In the genomic region with DNA sequence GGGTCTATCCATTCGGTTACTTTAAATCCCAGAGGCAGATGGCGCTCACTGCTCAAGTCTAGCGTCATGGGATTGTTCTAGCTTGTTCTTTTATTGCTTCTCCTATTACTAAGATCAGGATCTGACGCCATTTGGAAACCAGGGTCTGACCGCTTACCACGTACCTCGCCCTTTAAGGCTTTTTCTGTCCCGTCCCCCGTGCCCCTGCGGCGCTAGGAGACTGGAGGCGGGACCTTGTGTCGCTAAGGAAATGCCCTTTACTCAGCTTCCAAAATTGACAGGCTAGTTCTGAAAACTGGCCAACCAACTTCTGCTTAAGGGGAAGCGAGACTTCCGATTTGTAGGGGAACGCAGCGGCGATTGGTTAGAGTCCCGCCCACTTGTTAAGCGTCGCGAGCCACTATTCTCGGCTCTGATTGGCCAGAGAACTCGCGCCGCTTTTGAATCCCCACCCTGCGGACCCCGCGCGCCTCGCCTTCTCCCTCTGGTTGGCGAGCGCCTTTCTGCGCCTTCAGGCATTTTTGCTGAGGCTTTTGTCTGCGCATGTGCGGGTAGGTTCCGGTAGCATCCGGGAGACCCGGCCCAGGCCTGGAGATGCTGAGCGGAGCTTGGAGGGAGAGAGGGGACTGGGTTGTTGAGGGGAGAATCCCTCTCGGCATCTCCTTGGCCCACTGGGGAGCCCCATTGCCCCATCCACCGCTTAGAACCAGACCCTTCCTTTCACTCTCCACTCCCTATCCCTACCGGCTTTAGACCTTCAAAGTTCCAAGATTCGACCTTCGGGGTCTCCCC, we compare ENCODE assay signal across 1 cellular context.
TF ChIP-seq lines count a peak whose summit lies in the region.

No MANE protein-coding gene starts in this region.

TF ChIP-seq in HepG2, 621 proteins besides CTCF, POLR2A, EP300 and RAD21 (continued from another document and continues in another):
- TF ChIP-seq SP1 (IDR thresholded peaks at IDR 0.05) = no peak
- TF ChIP-seq SP1 (CRISPR knock-in tag; IDR thresholded peaks at IDR 0.05) = peak; percentile 78
- TF ChIP-seq, protein P1, sequence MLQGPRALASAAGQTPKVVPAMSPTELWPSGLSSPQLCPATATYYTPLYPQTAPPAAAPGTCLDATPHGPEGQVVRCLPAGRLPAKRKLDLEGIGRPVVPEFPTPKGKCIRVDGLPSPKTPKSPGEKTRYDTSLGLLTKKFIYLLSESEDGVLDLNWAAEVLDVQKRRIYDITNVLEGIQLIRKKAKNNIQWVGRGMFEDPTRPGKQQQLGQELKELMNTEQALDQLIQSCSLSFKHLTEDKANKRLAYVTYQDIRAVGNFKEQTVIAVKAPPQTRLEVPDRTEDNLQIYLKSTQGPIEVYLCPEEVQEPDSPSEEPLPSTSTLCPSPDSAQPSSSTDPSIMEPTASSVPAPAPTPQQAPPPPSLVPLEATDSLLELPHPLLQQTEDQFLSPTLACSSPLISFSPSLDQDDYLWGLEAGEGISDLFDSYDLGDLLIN (CRISPR knock-in tag; IDR thresholded peaks at IDR 0.05; ENCODE audit: borderline replicate concordance) = peak; percentile 88; the same call in 1 of the 2 replicates
- TF ChIP-seq, protein P2, sequence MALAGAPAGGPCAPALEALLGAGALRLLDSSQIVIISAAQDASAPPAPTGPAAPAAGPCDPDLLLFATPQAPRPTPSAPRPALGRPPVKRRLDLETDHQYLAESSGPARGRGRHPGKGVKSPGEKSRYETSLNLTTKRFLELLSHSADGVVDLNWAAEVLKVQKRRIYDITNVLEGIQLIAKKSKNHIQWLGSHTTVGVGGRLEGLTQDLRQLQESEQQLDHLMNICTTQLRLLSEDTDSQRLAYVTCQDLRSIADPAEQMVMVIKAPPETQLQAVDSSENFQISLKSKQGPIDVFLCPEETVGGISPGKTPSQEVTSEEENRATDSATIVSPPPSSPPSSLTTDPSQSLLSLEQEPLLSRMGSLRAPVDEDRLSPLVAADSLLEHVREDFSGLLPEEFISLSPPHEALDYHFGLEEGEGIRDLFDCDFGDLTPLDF (CRISPR knock-in tag; IDR thresholded peaks at IDR 0.05) = peak; percentile 98
- no peak for TF ChIP-seq ZNF773 (CRISPR knock-in tag; IDR thresholded peaks at IDR 0.05; ENCODE audit: borderline replicate concordance)
- TF ChIP-seq HDAC2 (CRISPR knock-in tag; IDR thresholded peaks at IDR 0.05) = peak; percentile 69
- TF ChIP-seq, protein P3, sequence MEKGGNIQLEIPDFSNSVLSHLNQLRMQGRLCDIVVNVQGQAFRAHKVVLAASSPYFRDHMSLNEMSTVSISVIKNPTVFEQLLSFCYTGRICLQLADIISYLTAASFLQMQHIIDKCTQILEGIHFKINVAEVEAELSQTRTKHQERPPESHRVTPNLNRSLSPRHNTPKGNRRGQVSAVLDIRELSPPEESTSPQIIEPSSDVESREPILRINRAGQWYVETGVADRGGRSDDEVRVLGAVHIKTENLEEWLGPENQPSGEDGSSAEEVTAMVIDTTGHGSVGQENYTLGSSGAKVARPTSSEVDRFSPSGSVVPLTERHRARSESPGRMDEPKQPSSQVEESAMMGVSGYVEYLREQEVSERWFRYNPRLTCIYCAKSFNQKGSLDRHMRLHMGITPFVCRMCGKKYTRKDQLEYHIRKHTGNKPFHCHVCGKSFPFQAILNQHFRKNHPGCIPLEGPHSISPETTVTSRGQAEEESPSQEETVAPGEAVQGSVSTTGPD (CRISPR knock-in tag; IDR thresholded peaks at IDR 0.05) = no peak
- no peak for TF ChIP-seq SKI (IDR thresholded peaks at IDR 0.05; ENCODE audit: partially characterized antibody)
- TF ChIP-seq ZBTB3 (CRISPR knock-in tag; IDR thresholded peaks at IDR 0.05; ENCODE audit: borderline replicate concordance, low read depth) = no peak
- TF ChIP-seq RFX3 (CRISPR knock-in tag; IDR thresholded peaks at IDR 0.05) = peak; percentile 83
- TF ChIP-seq, protein P4, sequence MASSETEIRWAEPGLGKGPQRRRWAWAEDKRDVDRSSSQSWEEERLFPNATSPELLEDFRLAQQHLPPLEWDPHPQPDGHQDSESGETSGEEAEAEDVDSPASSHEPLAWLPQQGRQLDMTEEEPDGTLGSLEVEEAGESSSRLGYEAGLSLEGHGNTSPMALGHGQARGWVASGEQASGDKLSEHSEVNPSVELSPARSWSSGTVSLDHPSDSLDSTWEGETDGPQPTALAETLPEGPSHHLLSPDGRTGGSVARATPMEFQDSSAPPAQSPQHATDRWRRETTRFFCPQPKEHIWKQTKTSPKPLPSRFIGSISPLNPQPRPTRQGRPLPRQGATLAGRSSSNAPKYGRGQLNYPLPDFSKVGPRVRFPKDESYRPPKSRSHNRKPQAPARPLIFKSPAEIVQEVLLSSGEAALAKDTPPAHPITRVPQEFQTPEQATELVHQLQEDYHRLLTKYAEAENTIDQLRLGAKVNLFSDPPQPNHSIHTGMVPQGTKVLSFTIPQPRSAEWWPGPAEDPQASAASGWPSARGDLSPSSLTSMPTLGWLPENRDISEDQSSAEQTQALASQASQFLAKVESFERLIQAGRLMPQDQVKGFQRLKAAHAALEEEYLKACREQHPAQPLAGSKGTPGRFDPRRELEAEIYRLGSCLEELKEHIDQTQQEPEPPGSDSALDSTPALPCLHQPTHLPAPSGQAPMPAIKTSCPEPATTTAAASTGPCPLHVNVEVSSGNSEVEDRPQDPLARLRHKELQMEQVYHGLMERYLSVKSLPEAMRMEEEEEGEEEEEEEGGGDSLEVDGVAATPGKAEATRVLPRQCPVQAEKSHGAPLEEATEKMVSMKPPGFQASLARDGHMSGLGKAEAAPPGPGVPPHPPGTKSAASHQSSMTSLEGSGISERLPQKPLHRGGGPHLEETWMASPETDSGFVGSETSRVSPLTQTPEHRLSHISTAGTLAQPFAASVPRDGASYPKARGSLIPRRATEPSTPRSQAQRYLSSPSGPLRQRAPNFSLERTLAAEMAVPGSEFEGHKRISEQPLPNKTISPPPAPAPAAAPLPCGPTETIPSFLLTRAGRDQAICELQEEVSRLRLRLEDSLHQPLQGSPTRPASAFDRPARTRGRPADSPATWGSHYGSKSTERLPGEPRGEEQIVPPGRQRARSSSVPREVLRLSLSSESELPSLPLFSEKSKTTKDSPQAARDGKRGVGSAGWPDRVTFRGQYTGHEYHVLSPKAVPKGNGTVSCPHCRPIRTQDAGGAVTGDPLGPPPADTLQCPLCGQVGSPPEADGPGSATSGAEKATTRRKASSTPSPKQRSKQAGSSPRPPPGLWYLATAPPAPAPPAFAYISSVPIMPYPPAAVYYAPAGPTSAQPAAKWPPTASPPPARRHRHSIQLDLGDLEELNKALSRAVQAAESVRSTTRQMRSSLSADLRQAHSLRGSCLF (CRISPR knock-in tag; IDR thresholded peaks at IDR 0.05; ENCODE audit: borderline replicate concordance) = no peak; the same call in 1 of the 2 replicates
- peak; percentile 97 for TF ChIP-seq NFYC (CRISPR knock-in tag; IDR thresholded peaks at IDR 0.05)
- TF ChIP-seq PCBP1 (IDR thresholded peaks at IDR 0.05; ENCODE audit: borderline replicate concordance, low read depth, low read length) = peak; percentile 84; the same call in 1 of the 2 replicates
- peak; percentile 42 for TF ChIP-seq TAF1 (CRISPR knock-in tag; IDR thresholded peaks at IDR 0.05)
- TF ChIP-seq ZNF652 (CRISPR knock-in tag; IDR thresholded peaks at IDR 0.05; ENCODE audit: borderline replicate concordance, low read depth) = no peak
- TF ChIP-seq KDM5A (IDR thresholded peaks at IDR 0.05; ENCODE audit: borderline replicate concordance, low read length) = peak; percentile 84
- TF ChIP-seq, protein P5, sequence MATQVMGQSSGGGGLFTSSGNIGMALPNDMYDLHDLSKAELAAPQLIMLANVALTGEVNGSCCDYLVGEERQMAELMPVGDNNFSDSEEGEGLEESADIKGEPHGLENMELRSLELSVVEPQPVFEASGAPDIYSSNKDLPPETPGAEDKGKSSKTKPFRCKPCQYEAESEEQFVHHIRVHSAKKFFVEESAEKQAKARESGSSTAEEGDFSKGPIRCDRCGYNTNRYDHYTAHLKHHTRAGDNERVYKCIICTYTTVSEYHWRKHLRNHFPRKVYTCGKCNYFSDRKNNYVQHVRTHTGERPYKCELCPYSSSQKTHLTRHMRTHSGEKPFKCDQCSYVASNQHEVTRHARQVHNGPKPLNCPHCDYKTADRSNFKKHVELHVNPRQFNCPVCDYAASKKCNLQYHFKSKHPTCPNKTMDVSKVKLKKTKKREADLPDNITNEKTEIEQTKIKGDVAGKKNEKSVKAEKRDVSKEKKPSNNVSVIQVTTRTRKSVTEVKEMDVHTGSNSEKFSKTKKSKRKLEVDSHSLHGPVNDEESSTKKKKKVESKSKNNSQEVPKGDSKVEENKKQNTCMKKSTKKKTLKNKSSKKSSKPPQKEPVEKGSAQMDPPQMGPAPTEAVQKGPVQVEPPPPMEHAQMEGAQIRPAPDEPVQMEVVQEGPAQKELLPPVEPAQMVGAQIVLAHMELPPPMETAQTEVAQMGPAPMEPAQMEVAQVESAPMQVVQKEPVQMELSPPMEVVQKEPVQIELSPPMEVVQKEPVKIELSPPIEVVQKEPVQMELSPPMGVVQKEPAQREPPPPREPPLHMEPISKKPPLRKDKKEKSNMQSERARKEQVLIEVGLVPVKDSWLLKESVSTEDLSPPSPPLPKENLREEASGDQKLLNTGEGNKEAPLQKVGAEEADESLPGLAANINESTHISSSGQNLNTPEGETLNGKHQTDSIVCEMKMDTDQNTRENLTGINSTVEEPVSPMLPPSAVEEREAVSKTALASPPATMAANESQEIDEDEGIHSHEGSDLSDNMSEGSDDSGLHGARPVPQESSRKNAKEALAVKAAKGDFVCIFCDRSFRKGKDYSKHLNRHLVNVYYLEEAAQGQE (IDR thresholded peaks at IDR 0.05; ENCODE audit: borderline replicate concordance in 1 of 2, low read depth in 1 of 2, low read length in 2 of 2) = 0 out of 4 replicates have a peak, but pooled peaks of 1 of the 2 experiments have one; percentile 10
- TF ChIP-seq, protein P6, sequence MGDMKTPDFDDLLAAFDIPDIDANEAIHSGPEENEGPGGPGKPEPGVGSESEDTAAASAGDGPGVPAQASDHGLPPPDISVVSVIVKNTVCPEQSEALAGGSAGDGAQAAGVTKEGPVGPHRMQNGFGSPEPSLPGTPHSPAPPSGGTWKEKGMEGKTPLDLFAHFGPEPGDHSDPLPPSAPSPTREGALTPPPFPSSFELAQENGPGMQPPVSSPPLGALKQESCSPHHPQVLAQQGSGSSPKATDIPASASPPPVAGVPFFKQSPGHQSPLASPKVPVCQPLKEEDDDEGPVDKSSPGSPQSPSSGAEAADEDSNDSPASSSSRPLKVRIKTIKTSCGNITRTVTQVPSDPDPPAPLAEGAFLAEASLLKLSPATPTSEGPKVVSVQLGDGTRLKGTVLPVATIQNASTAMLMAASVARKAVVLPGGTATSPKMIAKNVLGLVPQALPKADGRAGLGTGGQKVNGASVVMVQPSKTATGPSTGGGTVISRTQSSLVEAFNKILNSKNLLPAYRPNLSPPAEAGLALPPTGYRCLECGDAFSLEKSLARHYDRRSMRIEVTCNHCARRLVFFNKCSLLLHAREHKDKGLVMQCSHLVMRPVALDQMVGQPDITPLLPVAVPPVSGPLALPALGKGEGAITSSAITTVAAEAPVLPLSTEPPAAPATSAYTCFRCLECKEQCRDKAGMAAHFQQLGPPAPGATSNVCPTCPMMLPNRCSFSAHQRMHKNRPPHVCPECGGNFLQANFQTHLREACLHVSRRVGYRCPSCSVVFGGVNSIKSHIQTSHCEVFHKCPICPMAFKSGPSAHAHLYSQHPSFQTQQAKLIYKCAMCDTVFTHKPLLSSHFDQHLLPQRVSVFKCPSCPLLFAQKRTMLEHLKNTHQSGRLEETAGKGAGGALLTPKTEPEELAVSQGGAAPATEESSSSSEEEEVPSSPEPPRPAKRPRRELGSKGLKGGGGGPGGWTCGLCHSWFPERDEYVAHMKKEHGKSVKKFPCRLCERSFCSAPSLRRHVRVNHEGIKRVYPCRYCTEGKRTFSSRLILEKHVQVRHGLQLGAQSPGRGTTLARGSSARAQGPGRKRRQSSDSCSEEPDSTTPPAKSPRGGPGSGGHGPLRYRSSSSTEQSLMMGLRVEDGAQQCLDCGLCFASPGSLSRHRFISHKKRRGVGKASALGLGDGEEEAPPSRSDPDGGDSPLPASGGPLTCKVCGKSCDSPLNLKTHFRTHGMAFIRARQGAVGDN (CRISPR knock-in tag; IDR thresholded peaks at IDR 0.05) = peak; percentile 92
- TF ChIP-seq, protein P7, sequence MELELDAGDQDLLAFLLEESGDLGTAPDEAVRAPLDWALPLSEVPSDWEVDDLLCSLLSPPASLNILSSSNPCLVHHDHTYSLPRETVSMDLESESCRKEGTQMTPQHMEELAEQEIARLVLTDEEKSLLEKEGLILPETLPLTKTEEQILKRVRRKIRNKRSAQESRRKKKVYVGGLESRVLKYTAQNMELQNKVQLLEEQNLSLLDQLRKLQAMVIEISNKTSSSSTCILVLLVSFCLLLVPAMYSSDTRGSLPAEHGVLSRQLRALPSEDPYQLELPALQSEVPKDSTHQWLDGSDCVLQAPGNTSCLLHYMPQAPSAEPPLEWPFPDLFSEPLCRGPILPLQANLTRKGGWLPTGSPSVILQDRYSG (CRISPR knock-in tag; IDR thresholded peaks at IDR 0.05) = no peak
- no peak for TF ChIP-seq STAG1 (CRISPR knock-in tag; IDR thresholded peaks at IDR 0.05)
- TF ChIP-seq FOXM1 (CRISPR knock-in tag; IDR thresholded peaks at IDR 0.05) = peak; percentile 89
- TF ChIP-seq NFIC (IDR thresholded peaks at IDR 0.05; ENCODE audit: low read length) = no peak
- no peak for TF ChIP-seq MTA1 (CRISPR knock-in tag; IDR thresholded peaks at IDR 0.05; ENCODE audit: borderline replicate concordance)
- peak; percentile 90 for TF ChIP-seq FLYWCH1 (CRISPR knock-in tag; IDR thresholded peaks at IDR 0.05)
- peak; percentile 22 for TF ChIP-seq HNRNPLL (IDR thresholded peaks at IDR 0.05; ENCODE audit: low read depth, low read length, poor library complexity, severe bottlenecking)
- TF ChIP-seq, protein P8, sequence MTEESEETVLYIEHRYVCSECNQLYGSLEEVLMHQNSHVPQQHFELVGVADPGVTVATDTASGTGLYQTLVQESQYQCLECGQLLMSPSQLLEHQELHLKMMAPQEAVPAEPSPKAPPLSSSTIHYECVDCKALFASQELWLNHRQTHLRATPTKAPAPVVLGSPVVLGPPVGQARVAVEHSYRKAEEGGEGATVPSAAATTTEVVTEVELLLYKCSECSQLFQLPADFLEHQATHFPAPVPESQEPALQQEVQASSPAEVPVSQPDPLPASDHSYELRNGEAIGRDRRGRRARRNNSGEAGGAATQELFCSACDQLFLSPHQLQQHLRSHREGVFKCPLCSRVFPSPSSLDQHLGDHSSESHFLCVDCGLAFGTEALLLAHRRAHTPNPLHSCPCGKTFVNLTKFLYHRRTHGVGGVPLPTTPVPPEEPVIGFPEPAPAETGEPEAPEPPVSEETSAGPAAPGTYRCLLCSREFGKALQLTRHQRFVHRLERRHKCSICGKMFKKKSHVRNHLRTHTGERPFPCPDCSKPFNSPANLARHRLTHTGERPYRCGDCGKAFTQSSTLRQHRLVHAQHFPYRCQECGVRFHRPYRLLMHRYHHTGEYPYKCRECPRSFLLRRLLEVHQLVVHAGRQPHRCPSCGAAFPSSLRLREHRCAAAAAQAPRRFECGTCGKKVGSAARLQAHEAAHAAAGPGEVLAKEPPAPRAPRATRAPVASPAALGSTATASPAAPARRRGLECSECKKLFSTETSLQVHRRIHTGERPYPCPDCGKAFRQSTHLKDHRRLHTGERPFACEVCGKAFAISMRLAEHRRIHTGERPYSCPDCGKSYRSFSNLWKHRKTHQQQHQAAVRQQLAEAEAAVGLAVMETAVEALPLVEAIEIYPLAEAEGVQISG (CRISPR knock-in tag; IDR thresholded peaks at IDR 0.05) = peak; percentile 71
- no peak for TF ChIP-seq ZNF17 (CRISPR knock-in tag; IDR thresholded peaks at IDR 0.05)
- no peak for TF ChIP-seq FIP1L1 (IDR thresholded peaks at IDR 0.05; ENCODE audit: borderline replicate concordance, insufficient read depth, low read depth, low read length)
- TF ChIP-seq ZKSCAN1 (IDR thresholded peaks at IDR 0.05; ENCODE audit: low read length) = no peak
- TF ChIP-seq MYC (CRISPR knock-in tag; IDR thresholded peaks at IDR 0.05; ENCODE audit: borderline replicate concordance) = peak; percentile 54; the same call in 1 of the 2 replicates
- TF ChIP-seq ZNF589 (CRISPR knock-in tag; conservative IDR thresholded peaks at IDR 0.05) = 0 out of 2 replicates have a peak, but pooled peaks have one; percentile 54
